In genomic region chr3:71916747-71917369, GRCh38 we compare ENCODE assay signal across 16 cellular contexts.
DNase-seq lines count a peak whose midpoint lies in the region; ATAC-seq, FAIRE-seq and TF ChIP-seq lines count a peak whose summit lies in the region.
"Had no signal": no experiment of that assay in that cellular context is flagged by ENCODE, and none has a peak within 500 bp of the region (broad histone marks: within the 10 kb centered on the region; RNA-seq: fewer than 3 reads in every experiment).

No MANE protein-coding gene starts in this region.

- TF ChIP-seq POLR2A in adrenal gland (IDR thresholded peaks at IDR 0.05), result no peak

- FAIRE-seq in D721Med (lab: Jason Lieb, UNC), result no peak
- FAIRE-seq: endometrium, GM18507 had no signal

- ATAC-seq in left ventricle myocardium superior (no peak), heart right ventricle (no peak), upper lobe of right lung (peak; percentile 35)

- H3K4me3 Mint-ChIP-seq in activated CD4-positive, alpha-beta memory T cell treated with anti-CD3 and anti-CD28 coated beads, Interleukin-2, amount 10 ng/mL, durations not matched to agents 7 days and 5 days, result no peak overlapping the region
- H3K4me3 Mint-ChIP-seq: activated naive CD8-positive, alpha-beta T cell had no signal

- no peaks in the 10 kb centered on the region for H3K36me3 ChIP-seq in heart right ventricle
- H3K36me3 ChIP-seq in adrenal gland (replicated peaks in 1 of 2), result no peaks in the 10 kb centered on the region
- no peaks in the 10 kb centered on the region for H3K36me3 ChIP-seq in upper lobe of right lung
- H3K36me3 ChIP-seq: suprapubic skin had no signal

- no peak overlapping the region for H3K4me3 ChIP-seq in heart right ventricle
- H3K4me3 ChIP-seq in adrenal gland, result no peak overlapping the region
- H3K4me3 ChIP-seq in foreskin fibroblast (ENCODE audit: low read depth in 1 of 2, low read length in 2 of 2), result no peak overlapping the region
- H3K4me3 ChIP-seq in upper lobe of right lung, result no peak overlapping the region
- H3K4me3 ChIP-seq: suprapubic skin had no signal

- H3K27ac ChIP-seq in heart right ventricle (no peak overlapping the region), adrenal gland (no peak overlapping the region), upper lobe of right lung (no peak overlapping the region)
- H3K27ac ChIP-seq: suprapubic skin had no signal

- H3K27ac Mint-ChIP-seq in activated CD4-positive, alpha-beta memory T cell treated with anti-CD3 and anti-CD28 coated beads, Interleukin-2, amount 10 ng/mL, durations not matched to agents 7 days and 5 days, result no peak overlapping the region
- H3K27ac Mint-ChIP-seq: activated naive CD8-positive, alpha-beta T cell; progenitor cell of endocrine pancreas had no signal

- DNase-seq in left ventricle myocardium superior, result peak; percentile 38
- DNase-seq in heart right ventricle, result no peak
- DNase-seq in adrenal gland, result peak; percentile 52 to 68 (median 57)
- peak; percentile 8 to 33 for DNase-seq in foreskin fibroblast
- DNase-seq in upper lobe of right lung, result no peak
- no peak for DNase-seq in NCI-H2171 (lab: John Stamatoyannopoulos, UW)
- no peak for DNase-seq in activated CD4-positive, alpha-beta memory T cell treated with anti-CD3 and anti-CD28 coated beads, Interleukin-2, amount 10 ng/mL, durations not matched to agents 7 days and 5 days
- no peak for DNase-seq in D721Med (ENCODE audit: insufficient read length, low spot score)
- DNase-seq: Caco-2, cerebellar nuclear complex, NCI-H2029 had no signal

- intact Hi-C loops in left ventricle myocardium superior (cut with micrococcal nuclease) (no loop called here), heart right ventricle (cut with DNase I) (no loop called here), adrenal gland (cut with DNase I) (no loop called here), upper lobe of right lung (cut with DNase I) (no loop called here)

- H3K36me3 Mint-ChIP-seq in activated CD4-positive, alpha-beta memory T cell treated with anti-CD3 and anti-CD28 coated beads, Interleukin-2, amount 10 ng/mL, durations not matched to agents 7 days and 5 days (ENCODE audit: low read depth), result no peaks in the 10 kb centered on the region
- H3K36me3 Mint-ChIP-seq: activated naive CD8-positive, alpha-beta T cell had no signal

- 71 to 75% methylated on average over 5 of the region's 5 CpGs for WGBS in heart right ventricle, 2 donors
- 26 to 57% (median 51%) methylated on average over 5 of the region's 5 CpGs for WGBS in adrenal gland, 4 donors

- POLR2A ChIA-PET in activated CD4-positive, alpha-beta memory T cell treated with anti-CD3 and anti-CD28 coated beads, Interleukin-2, amount 10 ng/mL, durations not matched to agents 7 days and 5 days (lab: Charles Lee), result no interaction called here

- no peaks in the 10 kb centered on the region for H3K9me3 Mint-ChIP-seq in activated CD4-positive, alpha-beta memory T cell treated with anti-CD3 and anti-CD28 coated beads, Interleukin-2, amount 10 ng/mL, durations not matched to agents 7 days and 5 days

- H3K4me1 Mint-ChIP-seq in activated CD4-positive, alpha-beta memory T cell treated with anti-CD3 and anti-CD28 coated beads, Interleukin-2, amount 10 ng/mL, durations not matched to agents 7 days and 5 days, result no peaks in the 10 kb centered on the region

- H3K4me1 ChIP-seq in heart right ventricle, result peaks cover 0 to 6% (median 0%) of the 10 kb centered on the region in 9 donors
- H3K4me1 ChIP-seq in adrenal gland (replicated peaks in 1 of 2), result peaks cover 0 to 13% of the 10 kb centered on the region in 2 donors
- H3K4me1 ChIP-seq in upper lobe of right lung, result no peaks in the 10 kb centered on the region
- H3K4me1 ChIP-seq: Caco-2, suprapubic skin had no signal

- no peak for TF ChIP-seq CTCF in heart right ventricle (IDR thresholded peaks at IDR 0.05)
- TF ChIP-seq CTCF in adrenal gland (IDR thresholded peaks at IDR 0.05), result no peak
- TF ChIP-seq CTCF in foreskin fibroblast (IDR thresholded peaks at IDR 0.05; ENCODE audit: low read depth, low read length), result no peak
- no peak for TF ChIP-seq CTCF in upper lobe of right lung (IDR thresholded peaks at IDR 0.05)
- no peak for TF ChIP-seq CTCF in D721Med (IDR thresholded peaks at IDR 0.05; ENCODE audit: insufficient read depth, missing control alignments)

- H3K9me3 ChIP-seq in heart right ventricle (no peaks in the 10 kb centered on the region), adrenal gland (replicated peaks in 1 of 3) (no peaks in the 10 kb centered on the region), upper lobe of right lung (no peaks in the 10 kb centered on the region)
- H3K9me3 ChIP-seq: Caco-2, suprapubic skin had no signal

- H3K27me3 Mint-ChIP-seq in activated CD4-positive, alpha-beta memory T cell treated with anti-CD3 and anti-CD28 coated beads, Interleukin-2, amount 10 ng/mL, durations not matched to agents 7 days and 5 days, result peaks cover 8% of the 10 kb centered on the region
- H3K27me3 Mint-ChIP-seq: activated naive CD8-positive, alpha-beta T cell; progenitor cell of endocrine pancreas had no signal

- CTCF ChIA-PET in activated CD4-positive, alpha-beta memory T cell treated with anti-CD3 and anti-CD28 coated beads, Interleukin-2, amount 10 ng/mL, durations not matched to agents 7 days and 5 days (lab: Charles Lee), result no interaction called here

- H3K27me3 ChIP-seq in heart right ventricle, result peaks cover 0 to 75% (median 0%) of the 10 kb centered on the region in 7 donors
- H3K27me3 ChIP-seq in adrenal gland, result no peaks in the 10 kb centered on the region
- no peaks in the 10 kb centered on the region for H3K27me3 ChIP-seq in upper lobe of right lung

Comparison
In these comparisons a context has a peak if more than half of its experiments do, and no peak if none do; other contexts are left out.
1. DNase-seq: peak in left ventricle myocardium superior (single experiment), adrenal gland (7 of 7) and foreskin fibroblast (2 of 2); none in heart right ventricle (0 of 2), upper lobe of right lung (single experiment), NCI-H2171 (single experiment), activated CD4-positive, alpha-beta memory T cell treated with anti-CD3 and anti-CD28 coated beads, Interleukin-2, amount 10 ng/mL, durations not matched to agents 7 days and 5 days (single experiment) and D721Med (single experiment).